In the genomic region with DNA sequence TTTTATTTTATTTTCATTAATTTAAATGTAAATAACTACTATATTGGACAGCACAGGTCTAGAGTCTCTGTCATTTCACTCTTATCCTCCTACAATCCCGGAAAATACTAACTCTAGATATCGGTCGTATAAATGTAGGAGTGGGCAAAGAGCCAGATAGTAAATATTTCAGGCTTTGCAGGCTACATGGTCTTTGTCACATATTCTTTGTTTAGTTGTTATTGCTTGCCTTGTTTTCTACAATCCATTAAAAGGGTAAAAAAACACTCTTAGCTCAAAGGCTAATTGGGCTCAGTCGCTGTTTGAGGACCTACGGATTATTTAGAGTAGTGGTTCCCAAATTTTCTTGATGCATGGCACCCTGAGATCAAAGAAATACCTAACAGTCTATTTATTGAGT, we compare ENCODE assay signal across 15 cellular contexts. TPM values are rescaled to one million over a fixed set of nuclear protein-coding genes. Genes with fewer than 3 reads are reported as not detected.
DNase-seq lines count a peak whose midpoint lies in the region; ATAC-seq and TF ChIP-seq lines count a peak whose summit lies in the region.
"Had no signal": no experiment of that assay in that cellular context is flagged by ENCODE, and none has a peak within 500 bp of the region (broad histone marks: within the 10 kb centered on the region; RNA-seq: fewer than 3 reads in every experiment).

No MANE protein-coding gene starts in this region.

- no peak overlapping the region for H3K27ac ChIP-seq in HEK293 (ENCODE audit: extremely low read depth, low read depth, low read length)
- H3K27ac ChIP-seq: neutrophil had no signal

- H3K9me3 ChIP-seq in HEK293 (ENCODE audit: control insufficient read depth, insufficient read depth, low read depth, low read length): no peaks in the 10 kb centered on the region
- H3K9me3 ChIP-seq: neutrophil had no signal

- no peaks in the 10 kb centered on the region; the same call in 1 of the 2 replicates for H3K4me1 ChIP-seq in HEK293 (ENCODE audit: control insufficient read depth, insufficient read depth, low read length)

- intact Hi-C loops in head of caudate nucleus (cut with DNase I): no loop called here

- POLR2A ChIA-PET in HEK293 (lab: Yijun Ruan, JAX): interaction anchor here (1.0 kb wide), 1 partner anchor 31 kb away, joined by 3 read pairs; a partner anchor contains a TSS

- H3K4me3 ChIP-seq in HEK293 (ENCODE audit: low read depth, low read length) (peak overlapping the region; percentile 22), fibroblast of villous mesenchyme (ENCODE audit: low read depth, low read length) (peak overlapping the region; percentile 94)

- CTCF ChIA-PET in HEK293 (lab: Yijun Ruan, JAX): no interaction called here

- no peaks in the 10 kb centered on the region for H3K36me3 ChIP-seq in HEK293 (ENCODE audit: control insufficient read depth in 2 of 2, insufficient read depth in 1 of 2, low read length in 2 of 2)
- H3K36me3 ChIP-seq: neutrophil had no signal

- ATAC-seq in HG03442 (IDR thresholded peaks at IDR 0.05; ENCODE audit: unreplicated experiment): no peak
- ATAC-seq: left colon had no signal

- DNase-seq in NCI-H2081 (lab: John Stamatoyannopoulos, UW) (peak; percentile 7 to 48), NCI-H2081 treated with DMSO at 0.1 percent for 48 hours (lab: John Stamatoyannopoulos, UW) (no peak), OCI-M1 (lab: John Stamatoyannopoulos, UW) (peak; percentile 24), fibroblast of villous mesenchyme (ENCODE audit: low read depth) (peak; percentile 14), head of caudate nucleus (no peak)
- DNase-seq in activated naive CD4-positive, alpha-beta T cell (lab: John Stamatoyannopoulos, UW): no peak
- DNase-seq: activated naive CD4-positive, alpha-beta T cell treated with anti-CD3 and anti-CD28 coated beads, Interleukin-2, amount 50 U/mL, for 16 hours; DMS153; KG1; left colon; NCI-H510A treated with DMSO at 0.1 percent for 48 hours; stimulated activated CD4-positive, alpha-beta T cell treated with anti-CD3 and anti-CD28 coated beads, Interleukin-12 subunit alpha, Interleukin-12 subunit beta, amount 100 ng/mL, for 4 hours had no signal

- TF ChIP-seq CTCF in HEK293 (tag by site-specific recombination; IDR thresholded peaks at IDR 0.05) (no peak), fibroblast of villous mesenchyme (IDR thresholded peaks at IDR 0.05; ENCODE audit: insufficient read depth, low read depth, low read length) (no peak)

TF ChIP-seq in HEK293, 187 proteins besides CTCF, POLR2A, EP300 and RAD21:
- TF ChIP-seq, protein P1, sequence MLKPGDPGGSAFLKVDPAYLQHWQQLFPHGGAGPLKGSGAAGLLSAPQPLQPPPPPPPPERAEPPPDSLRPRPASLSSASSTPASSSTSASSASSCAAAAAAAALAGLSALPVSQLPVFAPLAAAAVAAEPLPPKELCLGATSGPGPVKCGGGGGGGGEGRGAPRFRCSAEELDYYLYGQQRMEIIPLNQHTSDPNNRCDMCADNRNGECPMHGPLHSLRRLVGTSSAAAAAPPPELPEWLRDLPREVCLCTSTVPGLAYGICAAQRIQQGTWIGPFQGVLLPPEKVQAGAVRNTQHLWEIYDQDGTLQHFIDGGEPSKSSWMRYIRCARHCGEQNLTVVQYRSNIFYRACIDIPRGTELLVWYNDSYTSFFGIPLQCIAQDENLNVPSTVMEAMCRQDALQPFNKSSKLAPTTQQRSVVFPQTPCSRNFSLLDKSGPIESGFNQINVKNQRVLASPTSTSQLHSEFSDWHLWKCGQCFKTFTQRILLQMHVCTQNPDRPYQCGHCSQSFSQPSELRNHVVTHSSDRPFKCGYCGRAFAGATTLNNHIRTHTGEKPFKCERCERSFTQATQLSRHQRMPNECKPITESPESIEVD (tag by site-specific recombination; IDR thresholded peaks at IDR 0.05): peak; percentile 64; the same call in 1 of the 2 replicates
- TF ChIP-seq ZNF558 (tag by site-specific recombination; IDR thresholded peaks at IDR 0.05): no peak

RNA-seq across cellular contexts. Expression of a gene that starts 1.7 kb away (rescaled TPM):
- 12.9 and 22.9 TPM in 2 replicates for total RNA-seq in fibroblast of villous mesenchyme

RNA-seq across cellular contexts. Expression of a gene that starts 26.7 kb away (rescaled TPM):
- 11.2 and 11.9 TPM in 2 replicates for total RNA-seq in fibroblast of villous mesenchyme

RNA-seq across cellular contexts. Expression of a gene that starts 30.9 kb away (rescaled TPM):
- total RNA-seq in fibroblast of villous mesenchyme: 11.9 and 20.7 TPM in 2 replicates

Comparison
In these comparisons a context has a peak if more than half of its experiments do, and no peak if none do; other contexts are left out.
1. DNase-seq: peak in NCI-H2081 (2 of 2), OCI-M1 (single experiment) and fibroblast of villous mesenchyme (single experiment); none in NCI-H2081 treated with DMSO at 0.1 percent for 48 hours (single experiment), head of caudate nucleus (0 of 42) and activated naive CD4-positive, alpha-beta T cell (0 of 4).